8 cellular contexts compared by ENCODE assay signal in genomic region chr6:75368151-75368779, GRCh38.
A peak's percentile ranks its signal among the peaks of the same experiment; 100 is the strongest.
DNase-seq lines count a peak whose midpoint lies in the region; ATAC-seq and TF ChIP-seq lines count a peak whose summit lies in the region.

No MANE protein-coding gene starts in this region.

- no peak overlapping the region for H3K27ac Mint-ChIP-seq in activated naive CD8-positive, alpha-beta T cell treated with anti-CD3 and anti-CD28 coated beads, Interleukin-2, amount 50 U/mL, for 24 hours

- H3K4me3 ChIP-seq in left lung (no peak overlapping the region), tibial nerve (no peak overlapping the region)

- H3K36me3 ChIP-seq in left lung (no peaks in the 10 kb centered on the region), tibial nerve (no peaks in the 10 kb centered on the region)

- TF ChIP-seq CTCF in left lung (IDR thresholded peaks at IDR 0.05) (peak in 1 of 2 donors; percentile 42), tibial nerve (IDR thresholded peaks at IDR 0.05) (peak in 1 of 5 experiments; percentile 20)

- peaks cover 0 to 11% of the 10 kb centered on the region in 2 donors for H3K4me1 ChIP-seq in left lung
- H3K4me1 ChIP-seq in tibial nerve = peaks cover 0 to 2% (median 0%) of the 10 kb centered on the region in 4 donors

- 75 to 78% methylated on average over 6 of the region's 6 CpGs for WGBS in tibial nerve, 2 donors

- H3K9me3 ChIP-seq in left lung = no peaks in the 10 kb centered on the region
- no peaks in the 10 kb centered on the region for H3K9me3 ChIP-seq in tibial nerve

- H3K27me3 ChIP-seq in left lung (no peaks in the 10 kb centered on the region), tibial nerve (no peaks in the 10 kb centered on the region)

- peak overlapping the region; percentile 40 to 73 for H3K27ac ChIP-seq in left lung
- H3K27ac ChIP-seq in tibial nerve = no peak overlapping the region

- intact Hi-C loops in left lung (cut with DNase I) = no loop called here

- H3K36me3 Mint-ChIP-seq in activated naive CD8-positive, alpha-beta T cell treated with anti-CD3 and anti-CD28 coated beads, Interleukin-2, amount 50 U/mL, for 24 hours (ENCODE audit: low read depth) = no peaks in the 10 kb centered on the region

- peak; percentile 89 for DNase-seq in DMS153 (lab: John Stamatoyannopoulos, UW)
- DNase-seq in activated naive CD8-positive, alpha-beta T cell treated with anti-CD3 and anti-CD28 coated beads, Interleukin-2, amount 50 U/mL, for 24 hours = no peak
- DNase-seq in left lung = peak in 1 of 2 donors; percentile 55
- no peak for DNase-seq in tibial nerve (ENCODE audit: low spot score in 2 of 2)

- TF ChIP-seq POLR2A in tibial nerve (IDR thresholded peaks at IDR 0.05) = no peak

- ATAC-seq in HG02763 (IDR thresholded peaks at IDR 0.05; ENCODE audit: unreplicated experiment) = peak; percentile 48
- ATAC-seq in activated naive CD8-positive, alpha-beta T cell treated with anti-CD3 and anti-CD28 coated beads, Interleukin-2, amount 50 U/mL, for 24 hours = peak; percentile 28
- peak; percentile 95 for ATAC-seq in left lung
- no peak for ATAC-seq in GM21576 (IDR thresholded peaks at IDR 0.05; ENCODE audit: unreplicated experiment)
- ATAC-seq in HG03460 (IDR thresholded peaks at IDR 0.05; ENCODE audit: unreplicated experiment) = no peak
- no peak for ATAC-seq in HG02588 (IDR thresholded peaks at IDR 0.05; ENCODE audit: unreplicated experiment)

- no peak overlapping the region for H3K4me3 Mint-ChIP-seq in activated naive CD8-positive, alpha-beta T cell treated with anti-CD3 and anti-CD28 coated beads, Interleukin-2, amount 50 U/mL, for 24 hours

- no peaks in the 10 kb centered on the region for H3K4me1 Mint-ChIP-seq in activated naive CD8-positive, alpha-beta T cell treated with anti-CD3 and anti-CD28 coated beads, Interleukin-2, amount 50 U/mL, for 24 hours

- TF ChIP-seq EP300 in tibial nerve (IDR thresholded peaks at IDR 0.05) = no peak

- H3K9me3 Mint-ChIP-seq in activated naive CD8-positive, alpha-beta T cell treated with anti-CD3 and anti-CD28 coated beads, Interleukin-2, amount 50 U/mL, for 24 hours = no peaks in the 10 kb centered on the region

- H3K27me3 Mint-ChIP-seq in activated naive CD8-positive, alpha-beta T cell treated with anti-CD3 and anti-CD28 coated beads, Interleukin-2, amount 50 U/mL, for 24 hours = peaks cover 2% of the 10 kb centered on the region

Comparison
In these comparisons a context has a peak if more than half of its experiments do, and no peak if none do; other contexts are left out.
1. ATAC-seq: peak in HG02763 (single experiment), activated naive CD8-positive, alpha-beta T cell treated with anti-CD3 and anti-CD28 coated beads, Interleukin-2, amount 50 U/mL, for 24 hours (single experiment) and left lung (single experiment); none in GM21576 (single experiment), HG03460 (single experiment) and HG02588 (single experiment).
2. H3K27ac ChIP-seq: peak in left lung (2 of 2); none in tibial nerve (0 of 4).